ENCODE assay signal across 30 cellular contexts in the genomic region with DNA sequence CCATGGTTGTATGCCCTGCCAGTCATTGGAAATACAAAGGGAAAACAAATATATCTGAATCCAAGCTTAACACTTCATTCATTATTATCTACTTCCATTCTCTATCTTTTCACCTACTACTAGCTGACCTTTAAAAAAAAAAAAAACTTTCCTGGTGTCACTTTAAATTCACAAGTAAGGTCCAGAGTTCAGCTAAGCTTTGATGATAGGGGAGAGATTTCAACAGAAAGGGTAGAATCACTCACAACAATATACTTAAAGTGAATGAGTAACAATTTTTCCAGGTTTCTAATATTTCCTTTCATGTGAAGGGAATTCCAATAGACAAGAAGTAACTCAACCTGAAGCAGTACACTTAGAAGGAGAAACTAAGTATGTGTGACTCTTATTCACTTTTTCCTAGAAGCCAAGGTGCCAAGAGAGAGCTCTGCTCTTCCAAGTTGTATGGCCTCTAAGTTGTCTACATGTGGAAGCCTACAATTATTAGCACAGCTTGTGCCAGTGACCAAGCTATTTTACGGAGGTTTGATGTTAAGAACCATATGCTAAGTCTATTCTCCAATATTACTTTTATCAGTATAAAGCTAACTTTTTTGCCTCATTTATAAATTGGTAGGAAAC.
"Had no signal": no experiment of that assay in that cellular context is flagged by ENCODE, and none has a peak within 500 bp of the region (broad histone marks: within the 10 kb centered on the region; RNA-seq: fewer than 3 reads in every experiment).

No MANE protein-coding gene starts in this region.

- H3K27me3 Mint-ChIP-seq: natural killer cell treated with Interleukin-12 subunit alpha and Interleukin-12 subunit beta and Interleukin-15 and Interleukin-18, amount 100 ng/mL, for 72 hours; stimulated activated memory B cell treated with anti-CD40 and anti-IgM and Interleukin-4, amounts not matched to agents 10 μg/mL and 1 μg/mL and 100 μg/mL, for 72 hours; stimulated activated naive CD8-positive, alpha-beta T cell treated with anti-CD3 and anti-CD28 coated beads, Interleukin-15, amount 100 ng/mL, for 72 hours; type B pancreatic cell had no signal

- H3K4me2 ChIP-seq: smooth muscle cell had no signal

- H3K36me3 ChIP-seq: neutrophil, pancreas, spleen, suprapubic skin, tibial artery, transverse colon, upper lobe of right lung, uterus had no signal

- H3K9me3 ChIP-seq: neutrophil, pancreas, psoas muscle, spleen, suprapubic skin, testis, tibial artery, transverse colon, upper lobe of right lung, uterus had no signal

- DNase-seq: naive thymus-derived CD8-positive, alpha-beta T cell; nephron progenitor cell; nucleus accumbens; pancreas; psoas muscle; right cardiac atrium; spleen; stimulated activated CD4-positive, alpha-beta T cell treated with anti-CD3 and anti-CD28 coated beads, Interleukin-12 subunit alpha, Interleukin-12 subunit beta, amount 100 ng/mL, for 4 hours; stimulated activated CD4-positive, alpha-beta T cell treated with anti-CD3 and anti-CD28 coated beads, Interleukin-1b, Interleukin-23, amount 100 ng/mL, for 48 hours; stimulated activated CD4-positive, alpha-beta T cell treated with anti-CD3 and anti-CD28 coated beads, Interleukin-4, amount 100 ng/mL, for 1 hour; stimulated activated CD4-positive, alpha-beta T cell treated with anti-CD3 and anti-CD28 coated beads, Interleukin-4, amount 100 ng/mL, for 4 hours; stimulated activated CD8-positive, alpha-beta memory T cell treated with anti-CD3 and anti-CD28 coated beads, Interleukin-4, amount 100 ng/mL, for 48 hours; stimulated activated naive CD4-positive, alpha-beta T cell; stimulated activated naive CD8-positive, alpha-beta T cell treated with anti-CD3 and anti-CD28 coated beads, Interleukin-15, amount 100 ng/mL, for 72 hours; stimulated activated naive CD8-positive, alpha-beta T cell treated with anti-CD3 and anti-CD28 coated beads, Interleukin-15, Interleukin-2, amounts not matched to agents 100 U/mL and 50 U/mL, for 24 hours; substantia nigra; testis; tibial artery; transverse colon; upper lobe of right lung; uterus had no signal

- H3K4me1 Mint-ChIP-seq: naive thymus-derived CD8-positive, alpha-beta T cell; nephron progenitor cell; neural crest cell; stimulated activated memory B cell treated with anti-CD40 and anti-IgM and Interleukin-4, amounts not matched to agents 10 μg/mL and 1 μg/mL and 100 μg/mL, for 72 hours; stimulated activated naive CD8-positive, alpha-beta T cell treated with anti-CD3 and anti-CD28 coated beads, Interleukin-15, amount 100 ng/mL, for 72 hours had no signal

- H3K36me3 Mint-ChIP-seq: naive thymus-derived CD8-positive, alpha-beta T cell; natural killer cell treated with Interleukin-12 subunit alpha and Interleukin-12 subunit beta and Interleukin-15 and Interleukin-18, amount 100 ng/mL, for 72 hours; stimulated activated memory B cell treated with anti-CD40 and anti-IgM and Interleukin-4, amounts not matched to agents 10 μg/mL and 1 μg/mL and 100 μg/mL, for 72 hours; type B pancreatic cell had no signal

- ATAC-seq: naive thymus-derived CD8-positive, alpha-beta T cell; natural killer cell treated with Interleukin-12 subunit alpha and Interleukin-12 subunit beta and Interleukin-15 and Interleukin-18, amount 100 ng/mL, for 72 hours; psoas muscle; right cardiac atrium; sciatic nerve; stimulated activated memory B cell treated with anti-CD40 and anti-IgM and Interleukin-4, amounts not matched to agents 10 μg/mL and 1 μg/mL and 100 μg/mL, for 72 hours; stimulated activated naive CD8-positive, alpha-beta T cell treated with anti-CD3 and anti-CD28 coated beads, Interleukin-15, amount 100 ng/mL, for 72 hours; stimulated activated naive CD8-positive, alpha-beta T cell treated with anti-CD3 and anti-CD28 coated beads, Interleukin-15, Interleukin-2, amounts not matched to agents 100 U/mL and 50 U/mL, for 24 hours; upper lobe of right lung had no signal

- FAIRE-seq: pancreas had no signal

- H3K9me3 Mint-ChIP-seq: nephron progenitor cell; neural crest cell; stimulated activated memory B cell treated with anti-CD40 and anti-IgM and Interleukin-4, amounts not matched to agents 10 μg/mL and 1 μg/mL and 100 μg/mL, for 72 hours; type B pancreatic cell had no signal

- H3K4me3 Mint-ChIP-seq: naive thymus-derived CD8-positive, alpha-beta T cell; natural killer cell treated with Interleukin-12 subunit alpha and Interleukin-12 subunit beta and Interleukin-15 and Interleukin-18, amount 100 ng/mL, for 72 hours; nephron progenitor cell; neural crest cell; stimulated activated memory B cell treated with anti-CD40 and anti-IgM and Interleukin-4, amounts not matched to agents 10 μg/mL and 1 μg/mL and 100 μg/mL, for 72 hours; stimulated activated naive CD8-positive, alpha-beta T cell treated with anti-CD3 and anti-CD28 coated beads, Interleukin-15, amount 100 ng/mL, for 72 hours; type B pancreatic cell had no signal

- H3K27ac Mint-ChIP-seq: naive thymus-derived CD8-positive, alpha-beta T cell; natural killer cell treated with Interleukin-12 subunit alpha and Interleukin-12 subunit beta and Interleukin-15 and Interleukin-18, amount 100 ng/mL, for 72 hours; nephron progenitor cell; stimulated activated memory B cell treated with anti-CD40 and anti-IgM and Interleukin-4, amounts not matched to agents 10 μg/mL and 1 μg/mL and 100 μg/mL, for 72 hours; stimulated activated naive CD8-positive, alpha-beta T cell treated with anti-CD3 and anti-CD28 coated beads, Interleukin-15, amount 100 ng/mL, for 72 hours; type B pancreatic cell had no signal

- H3K4me1 ChIP-seq: psoas muscle, spleen, suprapubic skin, testis, tibial artery, transverse colon, upper lobe of right lung, uterus had no signal

- H3K27ac ChIP-seq: neutrophil, pancreas, psoas muscle, skin epidermis, spleen, suprapubic skin, testis, tibial artery, transverse colon, upper lobe of right lung, uterus had no signal

- H3K27me3 ChIP-seq: neutrophil, pancreas, spleen, suprapubic skin, testis, tibial artery, transverse colon, upper lobe of right lung, uterus had no signal

- H3K4me3 ChIP-seq: pancreas, psoas muscle, skin epidermis, smooth muscle cell, spleen, suprapubic skin, testis, tibial artery, transverse colon, upper lobe of right lung, uterus had no signal
